Comparison of ENCODE assay signal across 20 cellular contexts in genomic region chr6:100851819-100852218, GRCh38. TPM values are rescaled to one million over a fixed set of nuclear protein-coding genes. Genes with fewer than 3 reads are reported as not detected.
DNase-seq lines count a peak whose midpoint lies in the region; ATAC-seq, FAIRE-seq and TF ChIP-seq lines count a peak whose summit lies in the region.
"Had no signal": no experiment of that assay in that cellular context is flagged by ENCODE, and none has a peak within 500 bp of the region (broad histone marks: within the 10 kb centered on the region; RNA-seq: fewer than 3 reads in every experiment).

No MANE protein-coding gene starts in this region.

- H3K36me3 ChIP-seq in GM23338 (ENCODE audit: insufficient read depth) (no peaks in the 10 kb centered on the region), kidney (ENCODE audit: control insufficient read depth in 1 of 2, insufficient read depth in 2 of 2, low read length in 2 of 2) (no peaks in the 10 kb centered on the region)

- H3K27ac ChIP-seq in GM23338 (ENCODE audit: low read depth) (no peak overlapping the region), kidney (ENCODE audit: low read depth in 2 of 2, low read length in 2 of 2) (no peak overlapping the region)
- H3K27ac ChIP-seq: BLaER1 treated with 17β-estradiol and CSF1 and Interleukin-3, amounts not matched to agents 10 nM and 100 nM had no signal

- no peak overlapping the region for H3K4me2 ChIP-seq in GM23338
- H3K4me2 ChIP-seq: BLaER1 treated with 17β-estradiol and CSF1 and Interleukin-3, amounts not matched to agents 10 nM and 100 nM had no signal

- H3K4me3 ChIP-seq in GM23338 = no peak overlapping the region
- H3K4me3 ChIP-seq in kidney (ENCODE audit: low read length in 2 of 2) = no peak overlapping the region
- H3K4me3 ChIP-seq: BLaER1 treated with 17β-estradiol and CSF1 and Interleukin-3, amounts not matched to agents 10 nM and 100 nM; GM12878 had no signal

- ATAC-seq in GM23338 (no peak), sciatic nerve (no peak), GM18498 (IDR thresholded peaks at IDR 0.05; ENCODE audit: unreplicated experiment) (no peak), HG03097 (IDR thresholded peaks at IDR 0.05; ENCODE audit: low FRiP score, unreplicated experiment) (no peak)
- ATAC-seq: CD8-positive, alpha-beta T cell; GM12878; HepG2 had no signal

- H3K36me3 Mint-ChIP-seq in GM23338 (ENCODE audit: low read depth) (peaks cover 4% of the 10 kb centered on the region; the same call in 1 of the 3 replicates), progenitor cell of endocrine pancreas (ENCODE audit: insufficient read depth) (peaks cover 9% of the 10 kb centered on the region)

- TF ChIP-seq CTCF in GM23338 (conservative IDR thresholded peaks at IDR 0.05; ENCODE audit: low read depth in 2 of 2) (no peak), kidney (IDR thresholded peaks at IDR 0.05; ENCODE audit: borderline replicate concordance, extremely low read depth, insufficient read depth) (no peak), progenitor cell of endocrine pancreas (IDR thresholded peaks at IDR 0.05; ENCODE audit: unreplicated experiment) (no peak)

- H3K27me3 Mint-ChIP-seq in GM23338 (ENCODE audit: insufficient read depth, low read depth, poor library complexity) (no peaks in the 10 kb centered on the region), progenitor cell of endocrine pancreas (no peaks in the 10 kb centered on the region)
- H3K27me3 Mint-ChIP-seq: B cell, IgD-negative memory B cell had no signal

- H3K27ac Mint-ChIP-seq in GM23338 = peak overlapping the region; percentile 29
- peak overlapping the region; percentile 50 for H3K27ac Mint-ChIP-seq in progenitor cell of endocrine pancreas
- H3K27ac Mint-ChIP-seq: B cell; CD8-positive, alpha-beta T cell had no signal

- H3K9me2 ChIP-seq in GM23338 (ENCODE audit: insufficient read depth) = no peaks in the 10 kb centered on the region

- H3K9me3 Mint-ChIP-seq in GM23338 (no peaks in the 10 kb centered on the region), progenitor cell of endocrine pancreas (ENCODE audit: low read depth) (no peaks in the 10 kb centered on the region)
- H3K9me3 Mint-ChIP-seq: H9 had no signal

- H3K4me3 Mint-ChIP-seq in GM23338 (no peak overlapping the region), progenitor cell of endocrine pancreas (ENCODE audit: low read depth) (no peak overlapping the region)
- H3K4me3 Mint-ChIP-seq: B cell; CD8-positive, alpha-beta T cell; H9; IgD-negative memory B cell had no signal

- FAIRE-seq in kidney (lab: Jason Lieb, UNC) = no peak
- FAIRE-seq: GM12878, GM18507, H1, HepG2 had no signal

- no peak overlapping the region for H2AFZ ChIP-seq in GM23338

- no peak overlapping the region for H3K9ac ChIP-seq in kidney (ENCODE audit: low read length in 2 of 2)
- H3K9ac ChIP-seq: BLaER1 treated with 17β-estradiol and CSF1 and Interleukin-3, amounts not matched to agents 10 nM and 100 nM had no signal

- no peaks in the 10 kb centered on the region for H3K9me3 ChIP-seq in kidney (ENCODE audit: control insufficient read depth in 1 of 2, low read length in 2 of 2)

- peak; percentile 21 for DNase-seq in GM23338 (ENCODE audit: low spot score)
- DNase-seq in kidney = peak; percentile 23
- no peak for DNase-seq in progenitor cell of endocrine pancreas (ENCODE audit: low spot score, unreplicated experiment)
- DNase-seq in sciatic nerve (ENCODE audit: low spot score) = no peak
- DNase-seq in NCI-H2171 (lab: John Stamatoyannopoulos, UW) = no peak
- DNase-seq: 8988T; Calu3; CD8-positive, alpha-beta T cell; DND-41; EL; H9 had no signal

- H3K79me2 ChIP-seq in GM23338 (replicated peaks; ENCODE audit: insufficient read depth) = peaks cover 11% of the 10 kb centered on the region; the same call in 1 of the 2 replicates

- H3K27me3 ChIP-seq in GM23338 (ENCODE audit: insufficient read depth) = no peaks in the 10 kb centered on the region
- H3K27me3 ChIP-seq: BLaER1 treated with 17β-estradiol and CSF1 and Interleukin-3, amounts not matched to agents 10 nM and 100 nM had no signal

- intact Hi-C loops in kidney (cut with DNase I) = no loop called here
- intact Hi-C loops in sciatic nerve (cut with DNase I) = no loop called here

- H3K4me1 Mint-ChIP-seq in GM23338 = no peaks in the 10 kb centered on the region
- no peaks in the 10 kb centered on the region for H3K4me1 Mint-ChIP-seq in progenitor cell of endocrine pancreas (ENCODE audit: low read depth)
- H3K4me1 Mint-ChIP-seq: B cell, H9 had no signal

- H4K20me1 ChIP-seq in GM23338 (replicated peaks; ENCODE audit: insufficient read depth) = no peaks in the 10 kb centered on the region

- no peaks in the 10 kb centered on the region for H3K4me1 ChIP-seq in GM23338 (ENCODE audit: insufficient read depth)
- no peaks in the 10 kb centered on the region for H3K4me1 ChIP-seq in kidney (ENCODE audit: control insufficient read depth in 1 of 2, insufficient read depth in 1 of 2, low read depth in 1 of 2, low read length in 2 of 2)
- H3K4me1 ChIP-seq: BLaER1 treated with 17β-estradiol and CSF1 and Interleukin-3, amounts not matched to agents 10 nM and 100 nM had no signal

- no peaks in the 10 kb centered on the region for H3F3A ChIP-seq in GM23338 (replicated peaks; ENCODE audit: low read depth)

TF ChIP-seq in GM23338, 12 proteins besides CTCF, POLR2A, EP300 and RAD21 (continues in another document):
- TF ChIP-seq EZH2phosphoT487 (IDR thresholded peaks at IDR 0.05; ENCODE audit: unreplicated experiment) (no peak), ETS1 (IDR thresholded peaks at IDR 0.05) (no peak), NANOG (IDR thresholded peaks at IDR 0.05; ENCODE audit: borderline replicate concordance) (no peak)

RNA-seq across cellular contexts. Expression of gene ASCC3, which starts 29.3 kb away (rescaled TPM):
- 92.9 and 95.9 TPM in 2 replicates for total RNA-seq in GM23338 (2014; rRNA removed; shearing (Covaris generic))
- polyA plus RNA-seq in GM23338 (2016; fragmentation: Nextera tagmentation; extraction: Ambion mirVana) (96.7 and 129 TPM in 2 replicates), kidney (ENCODE audit: insufficient read depth, low read depth, low replicate concordance) (7.7 TPM)
- total RNA-seq in kidney (31.7 TPM), progenitor cell of endocrine pancreas (36.6 and 45.2 TPM in 2 replicates), sciatic nerve (36.9 TPM)

Comparison
In these comparisons a context has a peak if more than half of its experiments do, and no peak if none do; other contexts are left out.
1. DNase-seq: peak in GM23338 (single experiment) and kidney (single experiment); none in progenitor cell of endocrine pancreas (single experiment), sciatic nerve (single experiment) and NCI-H2171 (single experiment).